10 cellular contexts compared by ENCODE assay signal in genomic region chr9:109409998-109410397, GRCh38.
DNase-seq lines count a peak whose midpoint lies in the region; ATAC-seq and TF ChIP-seq lines count a peak whose summit lies in the region.
"Had no signal": no experiment of that assay in that cellular context is flagged by ENCODE, and none has a peak within 500 bp of the region (broad histone marks: within the 10 kb centered on the region; RNA-seq: fewer than 3 reads in every experiment).

No MANE protein-coding gene starts in this region.

- H3K4me1 Mint-ChIP-seq in HFFc6 (ENCODE audit: low read depth): no peaks in the 10 kb centered on the region
- H3K4me1 Mint-ChIP-seq in activated naive CD8-positive, alpha-beta T cell treated with anti-CD3 and anti-CD28 coated beads, Interleukin-2, amount 10 ng/mL, durations not matched to agents 7 days and 5 days: peaks cover 20% of the 10 kb centered on the region
- peaks cover 16% of the 10 kb centered on the region for H3K4me1 Mint-ChIP-seq in neural crest cell

- no peaks in the 10 kb centered on the region for H3K9me3 Mint-ChIP-seq in HFFc6
- no peaks in the 10 kb centered on the region for H3K9me3 Mint-ChIP-seq in activated naive CD8-positive, alpha-beta T cell treated with anti-CD3 and anti-CD28 coated beads, Interleukin-2, amount 10 ng/mL, durations not matched to agents 7 days and 5 days
- H3K9me3 Mint-ChIP-seq in neural crest cell: no peaks in the 10 kb centered on the region

- peak; percentile 21; the same call in 1 of the 2 replicates for TF ChIP-seq CTCF in HFFc6 (IDR thresholded peaks at IDR 0.05)
- TF ChIP-seq CTCF in neural crest cell (conservative IDR thresholded peaks at IDR 0.05): peak; percentile 42

- H3K27me3 Mint-ChIP-seq in HFFc6 (ENCODE audit: insufficient read depth): peaks cover 18% of the 10 kb centered on the region
- H3K27me3 Mint-ChIP-seq in activated naive CD8-positive, alpha-beta T cell treated with anti-CD3 and anti-CD28 coated beads, Interleukin-2, amount 10 ng/mL, durations not matched to agents 7 days and 5 days: peaks cover 2% of the 10 kb centered on the region
- no peaks in the 10 kb centered on the region for H3K27me3 Mint-ChIP-seq in neural crest cell (ENCODE audit: low read depth)

- H3K27ac Mint-ChIP-seq in HFFc6: no peak overlapping the region
- no peak overlapping the region for H3K27ac Mint-ChIP-seq in activated naive CD8-positive, alpha-beta T cell treated with anti-CD3 and anti-CD28 coated beads, Interleukin-2, amount 10 ng/mL, durations not matched to agents 7 days and 5 days
- H3K27ac Mint-ChIP-seq in neural crest cell (ENCODE audit: unreplicated experiment): no peak overlapping the region

- DNase-seq in NCI-H82 (lab: John Stamatoyannopoulos, UW) (peak; percentile 9), NCI-H82 treated with DMSO at 0.1 percent for 48 hours (lab: John Stamatoyannopoulos, UW; ENCODE audit: unreplicated experiment) (no peak), HFFc6 (no peak), neural crest cell (ENCODE audit: low read depth, low spot score) (no peak), SW 1271 (lab: John Stamatoyannopoulos, UW) (no peak), foreskin melanocyte (no peak)
- DNase-seq in activated naive CD8-positive, alpha-beta T cell treated with anti-CD3 and anti-CD28 coated beads, Interleukin-2, amount 10 ng/mL, durations not matched to agents 7 days and 5 days: no peak
- DNase-seq: GDM1, NCI-H1417 had no signal

- H3K36me3 Mint-ChIP-seq in HFFc6 (ENCODE audit: low read depth): no peaks in the 10 kb centered on the region
- H3K36me3 Mint-ChIP-seq in activated naive CD8-positive, alpha-beta T cell treated with anti-CD3 and anti-CD28 coated beads, Interleukin-2, amount 10 ng/mL, durations not matched to agents 7 days and 5 days: no peaks in the 10 kb centered on the region
- H3K36me3 Mint-ChIP-seq in neural crest cell (ENCODE audit: low read depth): no peaks in the 10 kb centered on the region

- H3K4me3 Mint-ChIP-seq in HFFc6: no peak overlapping the region
- no peak overlapping the region for H3K4me3 Mint-ChIP-seq in activated naive CD8-positive, alpha-beta T cell treated with anti-CD3 and anti-CD28 coated beads, Interleukin-2, amount 10 ng/mL, durations not matched to agents 7 days and 5 days
- no peak overlapping the region for H3K4me3 Mint-ChIP-seq in neural crest cell

- peak; percentile 27 for ATAC-seq in activated naive CD8-positive, alpha-beta T cell treated with anti-CD3 and anti-CD28 coated beads, Interleukin-2, amount 10 ng/mL, durations not matched to agents 7 days and 5 days (ENCODE audit: low read depth)
- no peak for ATAC-seq in GM19035 (IDR thresholded peaks at IDR 0.05; ENCODE audit: unreplicated experiment)

- POLR2A ChIA-PET in activated naive CD8-positive, alpha-beta T cell treated with anti-CD3 and anti-CD28 coated beads, Interleukin-2, amount 10 ng/mL, durations not matched to agents 7 days and 5 days (lab: Charles Lee): no interaction called here
